1 cellular context compared by ENCODE assay signal in genomic region chr18:71168576-71169145, GRCh38.
TF ChIP-seq lines count a peak whose summit lies in the region.

No MANE protein-coding gene starts in this region.

TF ChIP-seq in SK-N-SH, 30 proteins besides CTCF, POLR2A, EP300 and RAD21 (continued from another document):
- TF ChIP-seq PBX3 (IDR thresholded peaks at IDR 0.05) (no peak), CHD2 (IDR thresholded peaks at IDR 0.05; ENCODE audit: low read length, partially characterized antibody) (no peak), RCOR1 (IDR thresholded peaks at IDR 0.05; ENCODE audit: low read length) (no peak), RFX5 (IDR thresholded peaks at IDR 0.05; ENCODE audit: low read length) (no peak), SMC3 (IDR thresholded peaks at IDR 0.05; ENCODE audit: low read depth, low read length) (no peak), YY1 (IDR thresholded peaks at IDR 0.05; ENCODE audit: low read depth) (no peak), TEAD4 (IDR thresholded peaks at IDR 0.05; ENCODE audit: borderline replicate concordance, insufficient read depth) (no peak), USF1 (IDR thresholded peaks at IDR 0.05; ENCODE audit: borderline replicate concordance, low read depth) (no peak), ELF1 (IDR thresholded peaks at IDR 0.05) (no peak), FOXJ3 (CRISPR knock-in tag; IDR thresholded peaks at IDR 0.05) (no peak)
